ENCODE assay signal across 12 cellular contexts in the genomic region with DNA sequence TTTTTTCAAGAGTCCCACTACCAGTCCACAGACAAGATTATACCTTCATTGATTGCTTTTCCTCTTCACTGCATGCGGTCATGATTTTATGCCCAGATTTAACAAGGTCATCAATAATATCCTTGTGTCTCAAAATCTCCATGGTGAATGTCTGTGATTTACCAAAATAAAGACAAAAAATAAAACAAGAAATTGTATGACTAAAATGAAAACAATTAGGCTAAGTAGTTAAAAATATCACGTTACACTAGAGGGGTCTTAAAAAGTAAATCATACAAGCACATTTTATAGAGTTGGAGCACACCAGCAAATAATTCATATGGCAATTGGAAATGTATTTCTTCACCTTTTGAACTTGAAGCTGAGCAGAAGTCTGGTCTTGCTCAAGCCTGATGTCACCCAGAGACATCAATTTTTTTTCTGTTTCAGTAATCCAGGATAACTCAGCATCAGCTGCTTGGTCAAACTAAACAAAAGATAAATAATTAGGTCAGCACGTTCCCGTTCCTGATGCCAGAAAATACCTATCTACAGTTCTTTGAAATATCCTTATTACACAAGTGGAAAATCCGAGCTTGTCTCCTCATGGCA.
A peak's percentile ranks its signal among the peaks of the same experiment; 100 is the strongest.
DNase-seq lines count a peak whose midpoint lies in the region; ATAC-seq and TF ChIP-seq lines count a peak whose summit lies in the region.
"Had no signal": no experiment of that assay in that cellular context is flagged by ENCODE, and none has a peak within 500 bp of the region (broad histone marks: within the 10 kb centered on the region; RNA-seq: fewer than 3 reads in every experiment).

No MANE protein-coding gene starts in this region.

- no CpG with 5 or more reads among the region's 5 CpGs for WGBS in IMR-90 (ENCODE audit: extremely low coverage in 2 of 2, insufficient read length in 1 of 2), 2 experiments
- WGBS in sigmoid colon, 2 donors: 71 to 86% methylated on average over 5 of the region's 5 CpGs
- WGBS in lower leg skin, 2 donors: 61 to 70% methylated on average over 5 of the region's 5 CpGs

- no peak overlapping the region for H3K23ac ChIP-seq in IMR-90 (ENCODE audit: low read depth, low read length)

- ATAC-seq in IMR-90 (ENCODE audit: low read depth) (no peak; the same call in 1 of the 2 replicates), GM21723 (IDR thresholded peaks at IDR 0.05; ENCODE audit: unreplicated experiment) (no peak)
- ATAC-seq: natural killer cell treated with Interleukin-12 subunit alpha and Interleukin-12 subunit beta and Interleukin-15 and Interleukin-18, amount 100 ng/mL, for 72 hours had no signal

- H3K14ac ChIP-seq in IMR-90 (replicated peaks; ENCODE audit: low read depth, low read length): no peak overlapping the region

- dilution Hi-C loops in IMR-90 (cut with HindIII; ENCODE audit: low sequenced_read_pairs, unreplicated experiment): no loop called here

- peak overlapping the region; percentile 32 for H2BK5ac ChIP-seq in IMR-90 (ENCODE audit: low read depth, low read length, poor library complexity, severe bottlenecking)

- H4K20me1 ChIP-seq in IMR-90 (ENCODE audit: insufficient read depth, low read length): peaks cover 4% of the 10 kb centered on the region; the same call in 1 of the 2 replicates

- no peak overlapping the region for H2BK15ac ChIP-seq in IMR-90 (ENCODE audit: low read depth, low read length)

- H3K4me3 ChIP-seq in IMR-90 (ENCODE audit: insufficient read depth, low read depth, low read length) (no peak overlapping the region), fibroblast of the aortic adventitia (ENCODE audit: low read depth, low read length) (no peak overlapping the region), sigmoid colon (no peak overlapping the region), lower leg skin (ENCODE audit: low read depth, poor library complexity, severe bottlenecking) (no peak overlapping the region)

- intact Hi-C loops in IMR-90 (cut with micrococcal nuclease) (no loop called here), sigmoid colon (cut with DNase I) (no loop called here), lower leg skin (cut with DNase I; ENCODE audit: low total_unique reads) (no loop called here)

- TF ChIP-seq RAD21 in IMR-90 (IDR thresholded peaks at IDR 0.05; ENCODE audit: low read length): no peak

- no peak overlapping the region for H2BK20ac ChIP-seq in IMR-90 (ENCODE audit: low read depth, low read length)

- H3K9me1 ChIP-seq in IMR-90 (ENCODE audit: insufficient read depth, low read length): peaks cover 14% of the 10 kb centered on the region

- H2BK120ac ChIP-seq in IMR-90 (ENCODE audit: low read depth, low read length): no peak overlapping the region

- H3K4me2 ChIP-seq in IMR-90 (ENCODE audit: low read depth, low read length): no peak overlapping the region

- H4K91ac ChIP-seq in IMR-90 (ENCODE audit: insufficient read depth, low read depth, low read length): no peak overlapping the region

- peak; percentile 84 for DNase-seq in IMR-90
- DNase-seq in NCI-H748 treated with DMSO at 0.1 percent for 48 hours (lab: John Stamatoyannopoulos, UW): peak; percentile 98
- DNase-seq in fibroblast of the aortic adventitia (ENCODE audit: low read depth): peak; percentile 69
- no peak for DNase-seq in sigmoid colon
- no peak for DNase-seq in D341Med (ENCODE audit: low spot score)
- no peak for DNase-seq in islet precursor cell
- no peak for DNase-seq in lower leg skin (ENCODE audit: low spot score in 2 of 2)
- DNase-seq: COR-L47; effector memory CD4-positive, alpha-beta T cell; T1000 had no signal

- POLR2A ChIA-PET in IMR-90 (lab: Charles Lee; ENCODE audit: unreplicated experiment): no interaction called here

- peaks cover 25 to 48% of the 10 kb centered on the region in 2 experiments for H3K79me1 ChIP-seq in IMR-90 (ENCODE audit: low read depth in 1 of 2, low read length in 2 of 2)

- TF ChIP-seq POLR2A in IMR-90 (IDR thresholded peaks at IDR 0.05; ENCODE audit: low read depth, low read length): no peak
- no peak for TF ChIP-seq POLR2A in sigmoid colon (IDR thresholded peaks at IDR 0.05)
- no peak for TF ChIP-seq POLR2A in lower leg skin (IDR thresholded peaks at IDR 0.05)

- H3K27ac ChIP-seq in IMR-90 (ENCODE audit: insufficient read depth, low read length) (no peak overlapping the region; the same call in 1 of the 2 replicates), sigmoid colon (peak overlapping the region; percentile 63 to 96 (median 82))

- BruUV-seq in IMR-90 (replicated peaks; lab: Mats Ljungman, UMichigan): no TSS peak

- no peak overlapping the region for H3K9ac ChIP-seq in IMR-90 (ENCODE audit: low read depth, low read length)

- TF ChIP-seq CTCF in IMR-90 (conservative IDR thresholded peaks at IDR 0.05; ENCODE audit: low read depth, low read length) (no peak), fibroblast of the aortic adventitia (IDR thresholded peaks at IDR 0.05; ENCODE audit: insufficient read depth, low read length) (no peak), sigmoid colon (IDR thresholded peaks at IDR 0.05) (no peak), lower leg skin (IDR thresholded peaks at IDR 0.05) (no peak)

- peak overlapping the region; percentile 51; the same call in 1 of the 2 replicates for H4K5ac ChIP-seq in IMR-90 (ENCODE audit: low read depth, low read length)

- TF ChIP-seq EP300 in sigmoid colon (IDR thresholded peaks at IDR 0.05): peak; percentile 81 to 97 (median 88)

- H3K18ac ChIP-seq in IMR-90 (ENCODE audit: low read depth, low read length): peak overlapping the region; percentile 87; the same call in 1 of the 2 replicates

- in situ Hi-C loops in IMR-90 (cut with MboI; ENCODE audit: low sequenced_read_pairs): no loop called here

- no peak overlapping the region for H2AK5ac ChIP-seq in IMR-90 (ENCODE audit: low read depth, low read length)

- no peaks in the 10 kb centered on the region for H3K9me3 ChIP-seq in IMR-90 (ENCODE audit: control insufficient read depth, insufficient read depth, low read length)
- H3K9me3 ChIP-seq in sigmoid colon: no peaks in the 10 kb centered on the region

- no peak overlapping the region for H2AFZ ChIP-seq in IMR-90 (replicated peaks; ENCODE audit: low read length, poor library complexity)

- H2AK9ac ChIP-seq in IMR-90 (replicated peaks; ENCODE audit: low read depth, low read length, poor library complexity): no peak overlapping the region

- H4K8ac ChIP-seq in IMR-90 (ENCODE audit: low read depth in 2 of 2, low read length in 2 of 2): no peak overlapping the region

- CTCF ChIA-PET in IMR-90 (lab: Yijun Ruan, JAX): interaction anchor here (1.0 kb wide), 1 partner anchor 31 kb away, joined by 3 read pairs; no protein-coding TSS in a partner anchor

- no peaks in the 10 kb centered on the region for H3K27me3 ChIP-seq in IMR-90 (ENCODE audit: control insufficient read depth, insufficient read depth, low read length)
- H3K27me3 ChIP-seq in sigmoid colon: no peaks in the 10 kb centered on the region

- peaks cover 14% of the 10 kb centered on the region for H3K4me1 ChIP-seq in IMR-90 (ENCODE audit: control insufficient read depth, insufficient read depth, low read length)
- peaks cover 0 to 96% (median 63%) of the 10 kb centered on the region in 4 donors for H3K4me1 ChIP-seq in sigmoid colon

- no peak overlapping the region for H3K4ac ChIP-seq in IMR-90 (ENCODE audit: low read depth, low read length)

- H3K36me3 ChIP-seq in IMR-90 (ENCODE audit: control insufficient read depth, insufficient read depth, low read length) (peaks cover 16% of the 10 kb centered on the region), sigmoid colon (peaks cover 5 to 71% (median 6%) of the 10 kb centered on the region in 4 donors)

- H3K56ac ChIP-seq in IMR-90 (ENCODE audit: extremely low read depth, insufficient read depth, low read length): no peak overlapping the region

TF ChIP-seq in IMR-90, 13 proteins besides CTCF, POLR2A, EP300 and RAD21:
- peak; percentile 84 for TF ChIP-seq BHLHE40 (IDR thresholded peaks at IDR 0.05; ENCODE audit: low read depth, low read length)
- TF ChIP-seq MAZ (IDR thresholded peaks at IDR 0.05; ENCODE audit: borderline replicate concordance, low read depth, low read length): no peak
- TF ChIP-seq FOS (IDR thresholded peaks at IDR 0.05; ENCODE audit: low read depth, low read length): no peak
- TF ChIP-seq CHD1 (IDR thresholded peaks at IDR 0.05; ENCODE audit: low read depth, low read length): no peak
- peak; percentile 83 for TF ChIP-seq CEBPB (IDR thresholded peaks at IDR 0.05; ENCODE audit: low read depth, low read length)

Comparison
In these comparisons a context has a peak if more than half of its experiments do, and no peak if none do; other contexts are left out.
1. DNase-seq: peak in IMR-90 (single experiment), NCI-H748 treated with DMSO at 0.1 percent for 48 hours (single experiment) and fibroblast of the aortic adventitia (single experiment); none in sigmoid colon (single experiment), D341Med (single experiment), islet precursor cell (single experiment) and lower leg skin (0 of 2).